Comparison of ENCODE assay signal across 29 cellular contexts in the genomic region with DNA sequence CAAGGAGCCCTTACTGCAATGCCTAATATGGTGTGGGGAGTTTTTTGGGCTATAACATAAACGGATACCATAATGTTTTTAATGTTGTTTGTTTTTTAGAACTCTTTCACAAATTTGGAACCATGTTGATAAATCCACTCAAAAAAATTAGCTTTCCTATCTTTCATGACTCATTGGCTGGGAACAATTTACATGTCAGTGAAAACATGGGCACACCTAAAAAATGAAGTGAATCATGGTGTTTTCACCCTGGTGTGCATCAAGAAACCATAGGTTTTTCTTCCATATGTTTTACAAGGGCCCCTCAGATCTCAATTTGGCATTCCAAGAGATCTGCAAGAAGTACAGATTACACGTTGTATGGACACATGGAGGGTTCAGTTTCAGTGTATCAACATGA.
"Had no signal": no experiment of that assay in that cellular context is flagged by ENCODE, and none has a peak within 500 bp of the region (broad histone marks: within the 10 kb centered on the region; RNA-seq: fewer than 3 reads in every experiment).

No MANE protein-coding gene starts in this region.

- DNase-seq: stimulated activated CD4-positive, alpha-beta T cell treated with anti-CD3 and anti-CD28 coated beads, Interleukin-2, amount 100 ng/mL, for 48 hours; stimulated activated CD4-positive, alpha-beta T cell treated with anti-CD3 and anti-CD28 coated beads, Interleukin-4, amount 100 ng/mL, for 1 hour; stimulated activated CD4-positive, alpha-beta T cell treated with anti-CD3 and anti-CD28 coated beads, Interleukin-4, amount 100 ng/mL, for 24 hours; stimulated activated CD4-positive, alpha-beta T cell treated with anti-CD3 and anti-CD28 coated beads, Interleukin-4, amount 100 ng/mL, for 4 hours; stimulated activated CD8-positive, alpha-beta memory T cell treated with anti-CD3 and anti-CD28 coated beads, Interleukin-4, amount 100 ng/mL, for 48 hours; stimulated activated naive B cell treated with anti-CD40 and anti-IgM and Interleukin-4, amounts not matched to agents 10 μg/mL and 1 μg/mL and 100 μg/mL, for 72 hours; stimulated activated naive CD4-positive, alpha-beta T cell; stimulated activated naive CD4-positive, alpha-beta T cell treated with Interleukin-2 at 50 U/mL for 16 hours; stimulated activated naive CD8-positive, alpha-beta T cell treated with anti-CD3 and anti-CD28 coated beads, Interleukin-15, amount 100 ng/mL, for 72 hours; stimulated activated naive CD8-positive, alpha-beta T cell treated with anti-CD3 and anti-CD28 coated beads, Interleukin-15, Interleukin-2, amounts not matched to agents 100 U/mL and 50 U/mL, for 24 hours; stomach; substantia nigra; testis; thyroid gland; tibial artery; transverse colon; trophoblast cell; upper lobe of left lung; upper lobe of right lung; uterus had no signal

- H3K36me3 Mint-ChIP-seq: stimulated activated effector memory CD8-positive, alpha-beta T cell treated with anti-CD3 and anti-CD28 coated beads, Interleukin-12 subunit alpha, Interleukin-12 subunit beta, amount 100 ng/mL, for 72 hours; stimulated activated memory B cell treated with anti-CD40 and anti-IgM and Interleukin-4, amounts not matched to agents 10 μg/mL and 1 μg/mL and 100 μg/mL, for 72 hours; stimulated activated naive B cell treated with anti-CD40 and anti-IgM and Interleukin-4, amounts not matched to agents 10 μg/mL and 1 μg/mL and 100 μg/mL, for 72 hours; type B pancreatic cell had no signal

- H3K9me3 ChIP-seq: stomach, suprapubic skin, testis, thoracic aorta, thyroid gland, tibial artery, tibial nerve, transverse colon, upper lobe of left lung, upper lobe of right lung, uterus, vagina had no signal

- H3K4me3 ChIP-seq: stomach, suprapubic skin, testis, thoracic aorta, thyroid gland, tibial artery, tibial nerve, transverse colon, upper lobe of left lung, upper lobe of right lung, uterus, vagina had no signal

- ATAC-seq: stimulated activated effector memory CD8-positive, alpha-beta T cell treated with anti-CD3 and anti-CD28 coated beads, Interleukin-12 subunit alpha, Interleukin-12 subunit beta, amount 100 ng/mL, for 72 hours; stimulated activated memory B cell treated with anti-CD40 and anti-IgM and Interleukin-4, amounts not matched to agents 10 μg/mL and 1 μg/mL and 100 μg/mL, for 72 hours; stimulated activated naive B cell treated with anti-CD40 and anti-IgM and Interleukin-4, amounts not matched to agents 10 μg/mL and 1 μg/mL and 100 μg/mL, for 72 hours; stimulated activated naive CD8-positive, alpha-beta T cell treated with anti-CD3 and anti-CD28 coated beads, Interleukin-15, amount 100 ng/mL, for 72 hours; stimulated activated naive CD8-positive, alpha-beta T cell treated with anti-CD3 and anti-CD28 coated beads, Interleukin-15, Interleukin-2, amounts not matched to agents 100 U/mL and 50 U/mL, for 24 hours; upper lobe of right lung had no signal

- FAIRE-seq: urothelium cell line had no signal

- H3K27ac ChIP-seq: stomach, suprapubic skin, testis, thoracic aorta, thyroid gland, tibial artery, tibial nerve, transverse colon, upper lobe of left lung, upper lobe of right lung, uterus, vagina had no signal

- H3K27ac Mint-ChIP-seq: stimulated activated effector memory CD8-positive, alpha-beta T cell treated with anti-CD3 and anti-CD28 coated beads, Interleukin-12 subunit alpha, Interleukin-12 subunit beta, amount 100 ng/mL, for 72 hours; stimulated activated memory B cell treated with anti-CD40 and anti-IgM and Interleukin-4, amounts not matched to agents 10 μg/mL and 1 μg/mL and 100 μg/mL, for 72 hours; stimulated activated naive B cell treated with anti-CD40 and anti-IgM and Interleukin-4, amounts not matched to agents 10 μg/mL and 1 μg/mL and 100 μg/mL, for 72 hours; stimulated activated naive CD8-positive, alpha-beta T cell treated with anti-CD3 and anti-CD28 coated beads, Interleukin-15, amount 100 ng/mL, for 72 hours; stimulated activated naive CD8-positive, alpha-beta T cell treated with anti-CD3 and anti-CD28 coated beads, Interleukin-15, Interleukin-2, amounts not matched to agents 100 ng/mL and 50 ng/mL, for 24 hours; type B pancreatic cell had no signal

- H3K4me3 Mint-ChIP-seq: stimulated activated effector memory CD8-positive, alpha-beta T cell treated with anti-CD3 and anti-CD28 coated beads, Interleukin-12 subunit alpha, Interleukin-12 subunit beta, amount 100 ng/mL, for 72 hours; stimulated activated memory B cell treated with anti-CD40 and anti-IgM and Interleukin-4, amounts not matched to agents 10 μg/mL and 1 μg/mL and 100 μg/mL, for 72 hours; stimulated activated naive B cell treated with anti-CD40 and anti-IgM and Interleukin-4, amounts not matched to agents 10 μg/mL and 1 μg/mL and 100 μg/mL, for 72 hours; stimulated activated naive CD8-positive, alpha-beta T cell treated with anti-CD3 and anti-CD28 coated beads, Interleukin-15, amount 100 ng/mL, for 72 hours; stimulated activated naive CD8-positive, alpha-beta T cell treated with anti-CD3 and anti-CD28 coated beads, Interleukin-15, Interleukin-2, amounts not matched to agents 100 ng/mL and 50 ng/mL, for 24 hours; type B pancreatic cell had no signal

- H3K9me3 Mint-ChIP-seq: stimulated activated effector memory CD8-positive, alpha-beta T cell treated with anti-CD3 and anti-CD28 coated beads, Interleukin-12 subunit alpha, Interleukin-12 subunit beta, amount 100 ng/mL, for 72 hours; stimulated activated memory B cell treated with anti-CD40 and anti-IgM and Interleukin-4, amounts not matched to agents 10 μg/mL and 1 μg/mL and 100 μg/mL, for 72 hours; stimulated activated naive B cell treated with anti-CD40 and anti-IgM and Interleukin-4, amounts not matched to agents 10 μg/mL and 1 μg/mL and 100 μg/mL, for 72 hours; stimulated activated naive CD8-positive, alpha-beta T cell treated with anti-CD3 and anti-CD28 coated beads, Interleukin-15, amount 100 ng/mL, for 72 hours; stimulated activated naive CD8-positive, alpha-beta T cell treated with anti-CD3 and anti-CD28 coated beads, Interleukin-15, Interleukin-2, amounts not matched to agents 100 ng/mL and 50 ng/mL, for 24 hours; type B pancreatic cell had no signal

- H3K4me1 ChIP-seq: testis, upper lobe of right lung, uterus had no signal

- H3K4me1 Mint-ChIP-seq: stimulated activated effector memory CD8-positive, alpha-beta T cell treated with anti-CD3 and anti-CD28 coated beads, Interleukin-12 subunit alpha, Interleukin-12 subunit beta, amount 100 ng/mL, for 72 hours had no signal

- H3K27me3 ChIP-seq: testis, thyroid gland, uterus, vagina had no signal

- H3K36me3 ChIP-seq: stomach, suprapubic skin, thoracic aorta, thyroid gland, tibial artery, tibial nerve, transverse colon, upper lobe of left lung, upper lobe of right lung, uterus, vagina had no signal
